Comparison of ENCODE assay signal across 1 cellular context in the genomic region with DNA sequence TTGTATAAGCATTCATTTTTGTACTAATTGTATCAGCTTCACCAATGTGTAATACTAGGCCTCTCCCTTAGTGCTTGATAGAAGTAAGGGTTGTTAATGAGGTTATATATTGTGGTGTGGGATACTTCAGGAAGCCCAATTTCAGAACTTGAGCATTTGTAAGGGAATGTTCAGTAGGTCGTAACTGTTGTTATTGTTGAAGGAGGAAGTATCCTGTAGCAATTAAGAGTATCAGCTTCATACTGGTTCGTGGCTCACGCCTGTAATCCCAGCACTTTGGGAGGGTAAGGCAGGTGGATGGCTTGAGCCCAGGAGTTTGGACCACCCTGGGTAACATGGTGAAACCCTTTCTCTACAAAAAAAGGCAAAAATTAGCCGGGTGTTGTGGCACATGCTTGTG.
TF ChIP-seq lines count a peak whose summit lies in the region.

No MANE protein-coding gene starts in this region.

TF ChIP-seq in H1, 55 proteins besides CTCF, POLR2A, EP300 and RAD21:
- TF ChIP-seq POU5F1 (IDR thresholded peaks at IDR 0.05; ENCODE audit: low read depth, low read length) (no peak), CREB1 (IDR thresholded peaks at IDR 0.05) (no peak), BACH1 (IDR thresholded peaks at IDR 0.05; ENCODE audit: low read length) (no peak), RNF2 (IDR thresholded peaks at IDR 0.05; ENCODE audit: borderline replicate concordance, low read depth, low read length, missing control alignments, poor library complexity, severe bottlenecking) (no peak), CHD2 (IDR thresholded peaks at IDR 0.05; ENCODE audit: low read length) (no peak), RFX5 (IDR thresholded peaks at IDR 0.05; ENCODE audit: borderline replicate concordance, low read depth, low read length) (no peak), GTF2F1 (IDR thresholded peaks at IDR 0.05; ENCODE audit: borderline replicate concordance, low read depth, low read length) (no peak), SRF (IDR thresholded peaks at IDR 0.05; ENCODE audit: low read depth, low read length) (no peak), CHD1 (IDR thresholded peaks at IDR 0.05; ENCODE audit: low read depth, low read length) (no peak), EZH2 (IDR thresholded peaks at IDR 0.05; ENCODE audit: low read depth, low read length, severe bottlenecking) (no peak), HDAC2 (IDR thresholded peaks at IDR 0.05; ENCODE audit: borderline replicate concordance in 1 of 2, low read depth in 2 of 2, low read length in 2 of 2) (no peak), RBBP5 (IDR thresholded peaks at IDR 0.05; ENCODE audit: borderline replicate concordance, low read depth, low read length) (no peak), SIN3A (conservative IDR thresholded peaks at IDR 0.05 in 1 of 2, IDR thresholded peaks at IDR 0.05 in 1 of 2; ENCODE audit: low read depth in 1 of 2, low read length in 2 of 2) (no peak)
- TF ChIP-seq, protein P1, sequence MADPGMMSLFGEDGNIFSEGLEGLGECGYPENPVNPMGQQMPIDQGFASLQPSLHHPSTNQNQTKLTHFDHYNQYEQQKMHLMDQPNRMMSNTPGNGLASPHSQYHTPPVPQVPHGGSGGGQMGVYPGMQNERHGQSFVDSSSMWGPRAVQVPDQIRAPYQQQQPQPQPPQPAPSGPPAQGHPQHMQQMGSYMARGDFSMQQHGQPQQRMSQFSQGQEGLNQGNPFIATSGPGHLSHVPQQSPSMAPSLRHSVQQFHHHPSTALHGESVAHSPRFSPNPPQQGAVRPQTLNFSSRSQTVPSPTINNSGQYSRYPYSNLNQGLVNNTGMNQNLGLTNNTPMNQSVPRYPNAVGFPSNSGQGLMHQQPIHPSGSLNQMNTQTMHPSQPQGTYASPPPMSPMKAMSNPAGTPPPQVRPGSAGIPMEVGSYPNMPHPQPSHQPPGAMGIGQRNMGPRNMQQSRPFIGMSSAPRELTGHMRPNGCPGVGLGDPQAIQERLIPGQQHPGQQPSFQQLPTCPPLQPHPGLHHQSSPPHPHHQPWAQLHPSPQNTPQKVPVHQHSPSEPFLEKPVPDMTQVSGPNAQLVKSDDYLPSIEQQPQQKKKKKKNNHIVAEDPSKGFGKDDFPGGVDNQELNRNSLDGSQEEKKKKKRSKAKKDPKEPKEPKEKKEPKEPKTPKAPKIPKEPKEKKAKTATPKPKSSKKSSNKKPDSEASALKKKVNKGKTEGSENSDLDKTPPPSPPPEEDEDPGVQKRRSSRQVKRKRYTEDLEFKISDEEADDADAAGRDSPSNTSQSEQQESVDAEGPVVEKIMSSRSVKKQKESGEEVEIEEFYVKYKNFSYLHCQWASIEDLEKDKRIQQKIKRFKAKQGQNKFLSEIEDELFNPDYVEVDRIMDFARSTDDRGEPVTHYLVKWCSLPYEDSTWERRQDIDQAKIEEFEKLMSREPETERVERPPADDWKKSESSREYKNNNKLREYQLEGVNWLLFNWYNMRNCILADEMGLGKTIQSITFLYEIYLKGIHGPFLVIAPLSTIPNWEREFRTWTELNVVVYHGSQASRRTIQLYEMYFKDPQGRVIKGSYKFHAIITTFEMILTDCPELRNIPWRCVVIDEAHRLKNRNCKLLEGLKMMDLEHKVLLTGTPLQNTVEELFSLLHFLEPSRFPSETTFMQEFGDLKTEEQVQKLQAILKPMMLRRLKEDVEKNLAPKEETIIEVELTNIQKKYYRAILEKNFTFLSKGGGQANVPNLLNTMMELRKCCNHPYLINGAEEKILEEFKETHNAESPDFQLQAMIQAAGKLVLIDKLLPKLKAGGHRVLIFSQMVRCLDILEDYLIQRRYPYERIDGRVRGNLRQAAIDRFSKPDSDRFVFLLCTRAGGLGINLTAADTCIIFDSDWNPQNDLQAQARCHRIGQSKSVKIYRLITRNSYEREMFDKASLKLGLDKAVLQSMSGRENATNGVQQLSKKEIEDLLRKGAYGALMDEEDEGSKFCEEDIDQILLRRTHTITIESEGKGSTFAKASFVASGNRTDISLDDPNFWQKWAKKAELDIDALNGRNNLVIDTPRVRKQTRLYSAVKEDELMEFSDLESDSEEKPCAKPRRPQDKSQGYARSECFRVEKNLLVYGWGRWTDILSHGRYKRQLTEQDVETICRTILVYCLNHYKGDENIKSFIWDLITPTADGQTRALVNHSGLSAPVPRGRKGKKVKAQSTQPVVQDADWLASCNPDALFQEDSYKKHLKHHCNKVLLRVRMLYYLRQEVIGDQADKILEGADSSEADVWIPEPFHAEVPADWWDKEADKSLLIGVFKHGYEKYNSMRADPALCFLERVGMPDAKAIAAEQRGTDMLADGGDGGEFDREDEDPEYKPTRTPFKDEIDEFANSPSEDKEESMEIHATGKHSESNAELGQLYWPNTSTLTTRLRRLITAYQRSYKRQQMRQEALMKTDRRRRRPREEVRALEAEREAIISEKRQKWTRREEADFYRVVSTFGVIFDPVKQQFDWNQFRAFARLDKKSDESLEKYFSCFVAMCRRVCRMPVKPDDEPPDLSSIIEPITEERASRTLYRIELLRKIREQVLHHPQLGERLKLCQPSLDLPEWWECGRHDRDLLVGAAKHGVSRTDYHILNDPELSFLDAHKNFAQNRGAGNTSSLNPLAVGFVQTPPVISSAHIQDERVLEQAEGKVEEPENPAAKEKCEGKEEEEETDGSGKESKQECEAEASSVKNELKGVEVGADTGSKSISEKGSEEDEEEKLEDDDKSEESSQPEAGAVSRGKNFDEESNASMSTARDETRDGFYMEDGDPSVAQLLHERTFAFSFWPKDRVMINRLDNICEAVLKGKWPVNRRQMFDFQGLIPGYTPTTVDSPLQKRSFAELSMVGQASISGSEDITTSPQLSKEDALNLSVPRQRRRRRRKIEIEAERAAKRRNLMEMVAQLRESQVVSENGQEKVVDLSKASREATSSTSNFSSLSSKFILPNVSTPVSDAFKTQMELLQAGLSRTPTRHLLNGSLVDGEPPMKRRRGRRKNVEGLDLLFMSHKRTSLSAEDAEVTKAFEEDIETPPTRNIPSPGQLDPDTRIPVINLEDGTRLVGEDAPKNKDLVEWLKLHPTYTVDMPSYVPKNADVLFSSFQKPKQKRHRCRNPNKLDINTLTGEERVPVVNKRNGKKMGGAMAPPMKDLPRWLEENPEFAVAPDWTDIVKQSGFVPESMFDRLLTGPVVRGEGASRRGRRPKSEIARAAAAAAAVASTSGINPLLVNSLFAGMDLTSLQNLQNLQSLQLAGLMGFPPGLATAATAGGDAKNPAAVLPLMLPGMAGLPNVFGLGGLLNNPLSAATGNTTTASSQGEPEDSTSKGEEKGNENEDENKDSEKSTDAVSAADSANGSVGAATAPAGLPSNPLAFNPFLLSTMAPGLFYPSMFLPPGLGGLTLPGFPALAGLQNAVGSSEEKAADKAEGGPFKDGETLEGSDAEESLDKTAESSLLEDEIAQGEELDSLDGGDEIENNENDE (IDR thresholded peaks at IDR 0.05; ENCODE audit: insufficient replicate concordance, low read length), result no peak
